ENCODE assay signal across 8 cellular contexts in the genomic region with DNA sequence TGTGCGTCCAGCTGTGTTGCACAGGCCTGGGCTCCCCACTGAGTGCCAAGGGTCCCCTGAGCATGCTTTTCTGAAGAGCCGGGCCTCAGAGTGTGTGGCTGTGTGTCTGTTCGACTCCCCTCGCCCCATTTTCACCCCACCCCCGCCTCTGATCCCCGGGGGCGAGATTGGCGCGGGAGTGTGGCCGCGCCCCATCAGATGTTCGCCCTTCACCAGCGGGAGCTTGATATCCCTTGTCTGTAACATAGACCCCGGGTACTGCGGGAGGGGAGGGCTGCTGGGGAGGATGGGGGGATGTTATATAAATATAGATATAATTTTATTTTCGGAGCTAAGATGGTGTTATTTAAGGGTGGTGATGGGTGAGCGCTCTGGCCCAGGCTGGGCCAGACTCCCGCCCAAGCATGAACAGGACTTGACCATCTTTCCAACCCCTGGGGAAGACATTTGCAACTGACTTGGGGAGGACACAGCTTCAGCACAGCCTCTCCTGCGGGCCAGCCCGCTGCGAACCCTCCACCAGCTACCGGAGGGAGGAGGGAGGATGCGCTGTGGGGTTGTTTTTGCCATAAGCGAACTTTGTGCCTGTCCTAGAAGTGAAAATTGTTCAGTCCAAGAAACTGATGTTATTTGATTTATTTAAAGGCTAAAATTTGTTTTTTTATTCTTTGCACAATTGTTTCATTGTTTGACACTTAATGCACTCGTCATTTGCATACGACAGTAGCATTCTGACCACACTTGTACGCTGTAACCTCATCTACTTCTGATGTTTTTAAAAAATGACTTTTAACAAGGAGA. TPM values are rescaled to one million over a fixed set of nuclear protein-coding genes. Genes with fewer than 3 reads are reported as not detected.
DNase-seq lines count a peak whose midpoint lies in the region; ATAC-seq and TF ChIP-seq lines count a peak whose summit lies in the region.

No MANE protein-coding gene starts in this region.

- no peak for DNase-seq in activated T-cell treated with anti-CD3 and anti-CD28 coated beads, Interleukin-2, amount 50 U/mL, for 72 hours
- DNase-seq in activated T-cell treated with anti-CD3 and anti-CD28 coated beads, Interleukin-2, amount 50 U/mL, for 1 hour = no peak
- DNase-seq in astrocyte of the cerebellum (ENCODE audit: low read depth) (no peak), kidney epithelial cell (ENCODE audit: low read depth) (no peak), DMS79 treated with DMSO at 0.1 percent for 48 hours (lab: John Stamatoyannopoulos, UW) (no peak), GM10248 (ENCODE audit: extremely low spot score) (no peak)
- no peak for DNase-seq in stimulated activated effector memory CD8-positive, alpha-beta T cell treated with anti-CD3 and anti-CD28 coated beads, Interleukin-12 subunit alpha, Interleukin-12 subunit beta, amount 100 ng/mL, for 72 hours (ENCODE audit: low spot score in 2 of 2)

- no peaks in the 10 kb centered on the region for H3K9me3 Mint-ChIP-seq in activated T-cell treated with anti-CD3 and anti-CD28 coated beads, Interleukin-2, amount 50 U/mL, for 72 hours
- H3K9me3 Mint-ChIP-seq in stimulated activated effector memory CD8-positive, alpha-beta T cell treated with anti-CD3 and anti-CD28 coated beads, Interleukin-12 subunit alpha, Interleukin-12 subunit beta, amount 100 ng/mL, for 72 hours = no peaks in the 10 kb centered on the region

- peaks cover 41% of the 10 kb centered on the region for H3K27me3 Mint-ChIP-seq in activated T-cell treated with anti-CD3 and anti-CD28 coated beads, Interleukin-2, amount 50 U/mL, for 72 hours (ENCODE audit: low read depth)

- CTCF ChIA-PET in GM10248 (lab: Yijun Ruan, JAX) = interaction anchor here (0.9 to 2.4 kb wide), 11 partner anchors 9 to 515 kb away, joined by 3 to 19 read pairs (median 5); partner anchors contain the start of gene HS1BP3

- H3K4me3 Mint-ChIP-seq in activated T-cell treated with anti-CD3 and anti-CD28 coated beads, Interleukin-2, amount 50 U/mL, for 72 hours = peak overlapping the region; percentile 79 to 88
- H3K4me3 Mint-ChIP-seq in stimulated activated effector memory CD8-positive, alpha-beta T cell treated with anti-CD3 and anti-CD28 coated beads, Interleukin-12 subunit alpha, Interleukin-12 subunit beta, amount 100 ng/mL, for 72 hours = peak overlapping the region; percentile 80

- H3K36me3 ChIP-seq in kidney epithelial cell (ENCODE audit: control insufficient read depth, insufficient read depth, low read length) = peaks cover 3% of the 10 kb centered on the region

- H3K4me1 Mint-ChIP-seq in activated T-cell treated with anti-CD3 and anti-CD28 coated beads, Interleukin-2, amount 50 U/mL, for 72 hours (ENCODE audit: low read depth) = no peaks in the 10 kb centered on the region
- H3K4me1 Mint-ChIP-seq in stimulated activated effector memory CD8-positive, alpha-beta T cell treated with anti-CD3 and anti-CD28 coated beads, Interleukin-12 subunit alpha, Interleukin-12 subunit beta, amount 100 ng/mL, for 72 hours = peaks cover 10% of the 10 kb centered on the region

- peaks cover 0 to 2% of the 10 kb centered on the region in 2 donors for H3K36me3 Mint-ChIP-seq in activated T-cell treated with anti-CD3 and anti-CD28 coated beads, Interleukin-2, amount 50 U/mL, for 72 hours (ENCODE audit: insufficient read depth in 2 of 2)
- H3K36me3 Mint-ChIP-seq in stimulated activated effector memory CD8-positive, alpha-beta T cell treated with anti-CD3 and anti-CD28 coated beads, Interleukin-12 subunit alpha, Interleukin-12 subunit beta, amount 100 ng/mL, for 72 hours = peaks cover 34% of the 10 kb centered on the region

- in situ Hi-C loops in astrocyte of the cerebellum (cut with HindIII; ENCODE audit: low sequenced_read_pairs) = loop anchor here (5.0 kb wide), 1 partner anchor 64 kb away; no protein-coding TSS in a partner anchor

- H3K27ac Mint-ChIP-seq in activated T-cell treated with anti-CD3 and anti-CD28 coated beads, Interleukin-2, amount 50 U/mL, for 72 hours = no peak overlapping the region
- peak overlapping the region; percentile 69 for H3K27ac Mint-ChIP-seq in stimulated activated effector memory CD8-positive, alpha-beta T cell treated with anti-CD3 and anti-CD28 coated beads, Interleukin-12 subunit alpha, Interleukin-12 subunit beta, amount 100 ng/mL, for 72 hours

- TF ChIP-seq CTCF in astrocyte of the cerebellum (IDR thresholded peaks at IDR 0.05; ENCODE audit: low read depth, low read length, missing control alignments) (no peak), kidney epithelial cell (IDR thresholded peaks at IDR 0.05; ENCODE audit: insufficient read depth, low read length, poor library complexity, severe bottlenecking) (no peak), GM10248 (IDR thresholded peaks at IDR 0.05; ENCODE audit: control extremely low read depth, extremely low read depth, low read depth, missing control alignments) (no peak)

- POLR2A ChIA-PET in GM10248 (lab: Yijun Ruan, JAX) = interaction anchor here (0.6 to 5.1 kb wide), 28 partner anchors 9 to 223 kb away, joined by 3 to 92 read pairs (median 14); partner anchors contain the start of genes GDF7, HS1BP3 and SDC1

- H3K4me3 ChIP-seq in astrocyte of the cerebellum (ENCODE audit: low read depth, low read length) = peak overlapping the region; percentile 71
- peak overlapping the region; percentile 73 for H3K4me3 ChIP-seq in kidney epithelial cell (ENCODE audit: low read depth, low read length)

- no peaks in the 10 kb centered on the region for H3K27me3 ChIP-seq in kidney epithelial cell (ENCODE audit: control insufficient read depth, insufficient read depth, low read length)

- ATAC-seq in activated T-cell treated with anti-CD3 and anti-CD28 coated beads, Interleukin-2, amount 50 U/mL, for 72 hours (replicated peaks in 1 of 2) = no peak
- no peak for ATAC-seq in stimulated activated effector memory CD8-positive, alpha-beta T cell treated with anti-CD3 and anti-CD28 coated beads, Interleukin-12 subunit alpha, Interleukin-12 subunit beta, amount 100 ng/mL, for 72 hours
- no peak for ATAC-seq in GM19351 (IDR thresholded peaks at IDR 0.05; ENCODE audit: unreplicated experiment)

RNA-seq across cellular contexts. Expression of gene RHOB, which starts 1.6 kb away (rescaled TPM):
- 10 to 100 TPM; 17.5 to 44.7 TPM for total RNA-seq in activated T-cell treated with anti-CD3 and anti-CD28 coated beads, Interleukin-2, amount 50 U/mL, for 72 hours
- total RNA-seq in kidney epithelial cell = 204 and 245 TPM in 2 replicates
